Comparison of ENCODE assay signal across 8 cellular contexts in the genomic region with DNA sequence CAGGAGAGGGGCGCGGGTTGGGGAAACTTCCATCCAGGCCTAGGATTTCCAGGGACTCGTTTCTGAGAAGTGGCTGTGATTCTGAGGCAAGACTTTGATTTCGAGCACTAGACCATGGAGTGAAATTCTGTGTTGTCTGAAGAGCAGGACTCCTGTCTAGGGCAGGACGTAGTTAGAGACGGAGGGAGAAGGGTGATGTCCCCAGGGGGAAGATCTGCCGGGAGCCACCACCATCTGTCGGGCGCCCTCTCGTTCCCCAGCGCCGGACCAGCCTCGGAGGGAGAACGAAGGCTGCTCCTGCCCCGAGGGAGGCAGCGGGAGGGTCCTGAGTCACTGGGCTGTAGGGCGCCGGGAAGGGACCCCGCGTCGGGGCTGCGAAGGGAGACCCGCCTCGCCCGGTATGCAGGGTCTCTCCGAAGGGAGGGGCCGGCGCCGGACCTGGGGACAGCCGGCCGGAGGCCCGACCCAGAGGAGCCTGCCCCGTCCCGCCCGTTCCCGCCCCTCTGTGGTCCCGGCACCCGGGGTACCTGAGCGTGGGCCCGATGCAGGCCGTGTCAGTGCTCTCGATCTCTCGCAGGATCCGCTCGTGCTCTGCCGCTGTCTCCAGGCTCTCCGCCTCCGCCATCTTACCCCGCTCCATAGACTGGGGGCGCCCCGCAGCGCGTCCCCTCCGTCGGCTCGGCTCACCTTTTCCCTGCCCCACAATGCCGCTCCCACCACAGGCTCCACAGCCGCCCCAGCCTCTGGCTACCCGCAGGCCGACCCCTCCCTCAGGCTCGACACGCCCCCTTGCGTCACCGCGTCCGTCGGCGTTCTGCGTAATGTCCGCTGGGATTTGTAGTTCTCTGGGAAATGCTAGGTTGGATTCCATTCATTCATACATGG. TPM values are rescaled to one million over a fixed set of nuclear protein-coding genes. Genes with fewer than 3 reads are reported as not detected.
DNase-seq lines count a peak whose midpoint lies in the region; ATAC-seq and TF ChIP-seq lines count a peak whose summit lies in the region.

EXOC6B (minus strand) TSS at position 763 of the 885 bp plus-strand sequence.

- peak within 1 kb of the TSS; percentile 65 for H3K27ac ChIP-seq in CD8-positive, alpha-beta T cell (ENCODE audit: low read depth, low read length)

- H3K4me1 Mint-ChIP-seq in CD8-positive, alpha-beta T cell (ENCODE audit: low read depth) = peaks cover 44% of the 10 kb centered on the region

- peak within 1 kb of the TSS; percentile 70 for H3K4me3 ChIP-seq in CD8-positive, alpha-beta T cell (ENCODE audit: low read depth, low read length)

- H3K4me3 Mint-ChIP-seq in CD8-positive, alpha-beta T cell = peak within 1 kb of the TSS; percentile 98

- peaks cover 11% of the 10 kb centered on the region for H3K27me3 Mint-ChIP-seq in CD8-positive, alpha-beta T cell (ENCODE audit: low read depth)

- peaks cover 20% of the 10 kb centered on the region for H3K4me1 ChIP-seq in CD8-positive, alpha-beta T cell (ENCODE audit: insufficient read depth, low read length)

- no peak for TF ChIP-seq CTCF in CD8-positive, alpha-beta T cell (IDR thresholded peaks at IDR 0.05)
- no peak for TF ChIP-seq CTCF in GM20000 (IDR thresholded peaks at IDR 0.05; ENCODE audit: extremely low read depth, missing control alignments)

- H3K9me3 ChIP-seq in CD8-positive, alpha-beta T cell (ENCODE audit: low read length) = no peaks in the 10 kb centered on the region

- CTCF ChIA-PET in CD8-positive, alpha-beta T cell (lab: Charles Lee) = no interaction called here

- peak; percentile 67 to 91 (median 86) for DNase-seq in CD8-positive, alpha-beta T cell
- peak; percentile 83 for DNase-seq in GM20000 (ENCODE audit: low spot score)
- DNase-seq in HS-5 (ENCODE audit: low read depth) = peak; percentile 77
- peak; percentile 60 for DNase-seq in NOMO-1 treated with DMSO at 0.1 percent for 48 hours (lab: John Stamatoyannopoulos, UW; ENCODE audit: unreplicated experiment)
- DNase-seq in activated CD8-positive, alpha-beta memory T cell treated with anti-CD3 and anti-CD28 coated beads, Interleukin-2, amount 50 U/mL, for 1 hour (ENCODE audit: extremely low read depth) = peak; percentile 67
- DNase-seq in mesenteric fat pad (ENCODE audit: low spot score) = peak; percentile 96
- DNase-seq in stimulated activated CD8-positive, alpha-beta memory T cell treated with anti-CD3 and anti-CD28 coated beads, Interleukin-15, amount 100 ng/mL, for 1 hour (ENCODE audit: low read depth) = peak; percentile 68

- no peaks in the 10 kb centered on the region for H3K36me3 ChIP-seq in CD8-positive, alpha-beta T cell (ENCODE audit: insufficient read depth, low read length)

- peak within 1 kb of the TSS; percentile 96 for H3K27ac Mint-ChIP-seq in CD8-positive, alpha-beta T cell

- intact Hi-C loops in CD8-positive, alpha-beta T cell (cut with DNase I, micrococcal nuclease) = loop anchor here (1.0 to 10.0 kb wide), 8 partner anchors 37 to 559 kb away; partner anchors contain the start of genes ALMS1 (in 2 of the 2), SFXN5 (in 2 of the 2), EGR4 (in 1 of the 2) and RAB11FIP5 (in 1 of the 2)

- peaks cover 8% of the 10 kb centered on the region for H3K36me3 Mint-ChIP-seq in CD8-positive, alpha-beta T cell

- in situ Hi-C loops in endometrial microvascular endothelial cells (cut with HindIII; ENCODE audit: inconsistent ontology term, low pct_unique_long_range_greater_than_20kb, low sequenced_read_pairs) = no loop called here

- ATAC-seq in CD8-positive, alpha-beta T cell = peak; percentile 89

- no peaks in the 10 kb centered on the region for H3K27me3 ChIP-seq in CD8-positive, alpha-beta T cell (ENCODE audit: insufficient read depth, low read length)

- POLR2A ChIA-PET in CD8-positive, alpha-beta T cell (lab: Charles Lee) = no interaction called here

- no peaks in the 10 kb centered on the region for H3K9me3 Mint-ChIP-seq in CD8-positive, alpha-beta T cell

RNA-seq across cellular contexts. Expression of gene EXOC6B, which starts in this region (rescaled TPM):
- total RNA-seq in CD8-positive, alpha-beta T cell = 10 to 100 TPM; 13.1 to 14.9 TPM
- total RNA-seq in endometrial microvascular endothelial cells (ENCODE audit: inconsistent ontology term) = 32.3 TPM
- 37.4 TPM for total RNA-seq in mesenteric fat pad

Comparison
In these comparisons a context has a peak if more than half of its experiments do, and no peak if none do; other contexts are left out.
1. Peak in every context shown above with its lines: DNase-seq, ATAC-seq, H3K4me3 ChIP-seq and H3K27ac ChIP-seq.